Comparison of ENCODE assay signal across 19 cellular contexts in genomic region chr12:49370539-49370938, GRCh38. TPM values are rescaled to one million over a fixed set of nuclear protein-coding genes. Genes with fewer than 3 reads are reported as not detected.
DNase-seq lines count a peak whose midpoint lies in the region; ATAC-seq and TF ChIP-seq lines count a peak whose summit lies in the region.
"Had no signal": no experiment of that assay in that cellular context is flagged by ENCODE, and none has a peak within 500 bp of the region (broad histone marks: within the 10 kb centered on the region; RNA-seq: fewer than 3 reads in every experiment).

No MANE protein-coding gene starts in this region.

- H3K9me2 ChIP-seq in DOHH2 (replicated peaks; ENCODE audit: control insufficient read depth, low read length) (no peaks in the 10 kb centered on the region), Loucy (replicated peaks; ENCODE audit: low read depth, low read length) (no peaks in the 10 kb centered on the region)

- intact Hi-C loops in gastrocnemius medialis (cut with DNase I; ENCODE audit: low total_unique reads), result no loop called here

- peaks cover 13% of the 10 kb centered on the region for H3K27me3 Mint-ChIP-seq in glutamatergic neuron (ENCODE audit: unreplicated experiment)
- H3K27me3 Mint-ChIP-seq: naive thymus-derived CD8-positive, alpha-beta T cell; T-helper 17 cell had no signal

- no peak overlapping the region for H2AFZ ChIP-seq in Loucy (ENCODE audit: low read length)
- H2AFZ ChIP-seq: PC-9 had no signal

- no peaks in the 10 kb centered on the region for H3K36me3 Mint-ChIP-seq in glutamatergic neuron (ENCODE audit: unreplicated experiment)
- H3K36me3 Mint-ChIP-seq: naive thymus-derived CD8-positive, alpha-beta T cell had no signal

- peak overlapping the region; percentile 96; the same call in 1 of the 2 replicates for H3K4me2 ChIP-seq in DOHH2 (ENCODE audit: low read length)
- peak overlapping the region; percentile 92 for H3K4me2 ChIP-seq in Loucy (ENCODE audit: low read depth, low read length, poor library complexity, severe bottlenecking)

- peaks cover 11% of the 10 kb centered on the region for H3K9me3 Mint-ChIP-seq in glutamatergic neuron (ENCODE audit: unreplicated experiment)
- H3K9me3 Mint-ChIP-seq: naive thymus-derived CD8-positive, alpha-beta T cell had no signal

- H3K9ac ChIP-seq in Loucy (ENCODE audit: low read depth, low read length, poor library complexity, severe bottlenecking), result no peak overlapping the region
- H3K9ac ChIP-seq: GM23248, parathyroid adenoma had no signal

- DNase-seq in glutamatergic neuron (no peak), gastrocnemius medialis (no peak), HK-2 (ENCODE audit: unreplicated experiment) (no peak), retina (no peak), islet precursor cell (no peak)
- DNase-seq: activated naive CD4-positive, alpha-beta T cell; activated T-cell treated with anti-CD3 and anti-CD28 coated beads for 4 hours; anterior cingulate cortex; central memory CD4-positive, alpha-beta T cell; naive thymus-derived CD8-positive, alpha-beta T cell; NCI-H345; PC-9; T-helper 17 cell had no signal

- H3K36me3 ChIP-seq in DOHH2 (ENCODE audit: control insufficient read depth, low read length) (peaks cover 9% of the 10 kb centered on the region; the same call in 1 of the 2 replicates), Loucy (ENCODE audit: insufficient read depth, low read length) (no peaks in the 10 kb centered on the region), gastrocnemius medialis (peaks cover 0 to 9% of the 10 kb centered on the region in 2 donors)

- H3K4me3 ChIP-seq in DOHH2 (ENCODE audit: low read length), result no peak overlapping the region
- H3K4me3 ChIP-seq in Loucy (ENCODE audit: low read length, poor library complexity, severe bottlenecking), result peak overlapping the region; percentile 92
- H3K4me3 ChIP-seq in gastrocnemius medialis, result no peak overlapping the region
- H3K4me3 ChIP-seq: gastroesophageal sphincter, GM23248, PC-9 had no signal

- in situ Hi-C loops in gastrocnemius medialis (cut with MboI; ENCODE audit: low sequenced_read_pairs in 4 of 4), result loop anchor here in 1 of 4 donors (10.0 kb wide), 1 partner anchor 134 kb away; no protein-coding TSS in a partner anchor

- peaks cover 17% of the 10 kb centered on the region for H3F3A ChIP-seq in DOHH2 (ENCODE audit: control insufficient read depth, insufficient read depth)
- H3F3A ChIP-seq in Loucy (ENCODE audit: low read depth), result peaks cover 3% of the 10 kb centered on the region; the same call in 1 of the 2 replicates

- H3K79me2 ChIP-seq in DOHH2 (ENCODE audit: control insufficient read depth, low read length) (peaks cover 76% of the 10 kb centered on the region), Loucy (ENCODE audit: insufficient read depth, low read length) (peaks cover 77% of the 10 kb centered on the region)

- peaks cover 4% of the 10 kb centered on the region; the same call in 1 of the 2 replicates for H4K20me1 ChIP-seq in DOHH2 (ENCODE audit: control insufficient read depth, insufficient read depth, low read depth, low read length)
- H4K20me1 ChIP-seq in Loucy (ENCODE audit: insufficient read depth, low read length, poor library complexity, severe bottlenecking), result peaks cover 35% of the 10 kb centered on the region

- ATAC-seq in gastrocnemius medialis, result no peak
- ATAC-seq: gastroesophageal sphincter, T-helper 17 cell had no signal

- H3K27me3 ChIP-seq in DOHH2 (ENCODE audit: control insufficient read depth, low read length), result no peaks in the 10 kb centered on the region
- H3K27me3 ChIP-seq in Loucy (ENCODE audit: insufficient read depth, low read length, poor library complexity, severe bottlenecking), result no peaks in the 10 kb centered on the region
- H3K27me3 ChIP-seq in gastrocnemius medialis, result no peaks in the 10 kb centered on the region
- H3K27me3 ChIP-seq: gastroesophageal sphincter had no signal

- no peak overlapping the region for H3K4me3 Mint-ChIP-seq in glutamatergic neuron (ENCODE audit: unreplicated experiment)
- H3K4me3 Mint-ChIP-seq: T-helper 17 cell had no signal

- no peak overlapping the region for H3K27ac ChIP-seq in DOHH2 (ENCODE audit: low read depth, low read length)
- H3K27ac ChIP-seq in gastrocnemius medialis, result peak overlapping the region; percentile 96 to 98 (median 97)
- H3K27ac ChIP-seq: GM23248, parathyroid adenoma, PC-9 had no signal

- H3K9me3 ChIP-seq in DOHH2 (ENCODE audit: control insufficient read depth, insufficient read depth, low read length) (no peaks in the 10 kb centered on the region), Loucy (ENCODE audit: insufficient read depth, low read depth, low read length) (no peaks in the 10 kb centered on the region), gastrocnemius medialis (no peaks in the 10 kb centered on the region)
- H3K9me3 ChIP-seq: gastroesophageal sphincter, thoracic aorta had no signal

- TF ChIP-seq POLR2A in gastrocnemius medialis (IDR thresholded peaks at IDR 0.05), result no peak

- TF ChIP-seq CTCF in DOHH2 (IDR thresholded peaks at IDR 0.05; ENCODE audit: low read depth, low read length, poor library complexity, severe bottlenecking) (no peak), Loucy (conservative IDR thresholded peaks at IDR 0.05; ENCODE audit: low read length) (no peak), glutamatergic neuron (IDR thresholded peaks at IDR 0.05; ENCODE audit: partially characterized antibody, unreplicated experiment) (no peak), gastrocnemius medialis (IDR thresholded peaks at IDR 0.05 in 4 of 5, conservative IDR thresholded peaks at IDR 0.05 in 1 of 5) (no peak)

- peak overlapping the region; percentile 33 for H3K27ac Mint-ChIP-seq in glutamatergic neuron (ENCODE audit: unreplicated experiment)
- H3K27ac Mint-ChIP-seq: T-helper 17 cell had no signal

- peaks cover 12% of the 10 kb centered on the region for H3K4me1 Mint-ChIP-seq in glutamatergic neuron (ENCODE audit: low read depth, unreplicated experiment)

- H3K4me1 ChIP-seq in DOHH2 (ENCODE audit: control insufficient read depth, low read length) (peaks cover 33% of the 10 kb centered on the region), Loucy (ENCODE audit: insufficient read depth, low read length, poor library complexity, severe bottlenecking) (peaks cover 67% of the 10 kb centered on the region), gastrocnemius medialis (peaks cover 27 to 30% of the 10 kb centered on the region in 2 donors)
- H3K4me1 ChIP-seq: parathyroid adenoma had no signal

RNA-seq across cellular contexts. Expression of gene SPATS2, which starts 3.3 kb away (rescaled TPM):
- total RNA-seq in glutamatergic neuron (ENCODE audit: unreplicated experiment), result 43.9 TPM
- total RNA-seq in gastrocnemius medialis, result 1 to 10 TPM; 5.3 to 7.8 (median 6.7) TPM

RNA-seq across cellular contexts. Expression of gene DNAJC22, which starts 23.9 kb away (rescaled TPM):
- total RNA-seq in glutamatergic neuron (ENCODE audit: unreplicated experiment) (4.5 TPM), gastrocnemius medialis (under 1 TPM in 1 of 4 donors, not detected in 3; 0.24 TPM)
- total RNA-seq: naive thymus-derived CD8-positive, alpha-beta T cell; T-helper 17 cell had no signal

RNA-seq across cellular contexts. Expression of gene C1QL4, which starts 33.6 kb away (rescaled TPM):
- 4.8 TPM for total RNA-seq in glutamatergic neuron (ENCODE audit: unreplicated experiment)
- not detected for total RNA-seq in gastrocnemius medialis
- total RNA-seq: gastroesophageal sphincter; GM23248; naive thymus-derived CD8-positive, alpha-beta T cell; T-helper 17 cell; thoracic aorta had no signal

RNA-seq across cellular contexts. Expression of gene TROAP, which starts 47.5 kb away (rescaled TPM):
- total RNA-seq in glutamatergic neuron (ENCODE audit: unreplicated experiment) (11.7 TPM), gastrocnemius medialis (under 1 TPM in 1 of 4 donors, not detected in 3; 0.24 TPM)
